ENCODE assay signal across 20 cellular contexts in genomic region chrX:101385026-101385684, GRCh38. TPM values are rescaled to one million over a fixed set of nuclear protein-coding genes. Genes with fewer than 3 reads are reported as not detected.
DNase-seq lines count a peak whose midpoint lies in the region; ATAC-seq and TF ChIP-seq lines count a peak whose summit lies in the region.
"Had no signal": no experiment of that assay in that cellular context is flagged by ENCODE, and none has a peak within 500 bp of the region (broad histone marks: within the 10 kb centered on the region; RNA-seq: fewer than 3 reads in every experiment).

No MANE protein-coding gene starts in this region.

- BruUV-seq in OCI-LY7 (replicated peaks; lab: Mats Ljungman, UMichigan), result no TSS peak

- H3K9me3 ChIP-seq in BLaER1 (no peaks in the 10 kb centered on the region), OCI-LY7 (ENCODE audit: low read length) (no peaks in the 10 kb centered on the region), mononuclear cell (ENCODE audit: low read depth, low read length) (no peaks in the 10 kb centered on the region)
- H3K9me3 ChIP-seq: tibial nerve had no signal

- no peak overlapping the region for H2AFZ ChIP-seq in OCI-LY7 (ENCODE audit: low read length)

- intact Hi-C loops in OCI-LY7 (cut with micrococcal nuclease; ENCODE audit: unreplicated experiment), result loop anchor here (2.0 to 10.0 kb wide), 2 partner anchors 14 to 460 kb away; partner anchors contain the start of gene XKRX

- no peaks in the 10 kb centered on the region for H3K27me3 Mint-ChIP-seq in effector memory CD8-positive, alpha-beta T cell
- H3K27me3 Mint-ChIP-seq in HFFc6 (ENCODE audit: insufficient read depth), result peaks cover 14% of the 10 kb centered on the region
- H3K27me3 Mint-ChIP-seq: CD4-positive, alpha-beta T cell had no signal

- H3K79me2 ChIP-seq in OCI-LY7 (ENCODE audit: insufficient read depth, low read depth, low read length), result peaks cover 68% of the 10 kb centered on the region

- no peak overlapping the region for H3K27ac Mint-ChIP-seq in effector memory CD8-positive, alpha-beta T cell
- no peak overlapping the region for H3K27ac Mint-ChIP-seq in HFFc6
- H3K27ac Mint-ChIP-seq: CD4-positive, alpha-beta T cell had no signal

- H3K9me2 ChIP-seq in OCI-LY7 (ENCODE audit: insufficient read depth, low read length), result no peaks in the 10 kb centered on the region

- peak overlapping the region; percentile 79 for H3K4me2 ChIP-seq in BLaER1
- H3K4me2 ChIP-seq in OCI-LY7 (ENCODE audit: low read length), result peak overlapping the region; percentile 89

- no peaks in the 10 kb centered on the region for H4K20me1 ChIP-seq in BLaER1
- no peaks in the 10 kb centered on the region for H4K20me1 ChIP-seq in OCI-LY7 (ENCODE audit: insufficient read depth, low read length)

- H3K36me3 ChIP-seq in BLaER1 (no peaks in the 10 kb centered on the region; the same call in 1 of the 2 replicates), OCI-LY7 (ENCODE audit: insufficient read depth, low read length) (peaks cover 12% of the 10 kb centered on the region)
- H3K36me3 ChIP-seq: tibial nerve had no signal

- POLR2A ChIA-PET in OCI-LY7 (lab: Charles Lee), result interaction anchor here (1.0 to 4.2 kb wide), 8 partner anchors 8 to 36 kb away, joined by 3 to 34 read pairs (median 6); partner anchors contain the start of gene TIMM8A

- ATAC-seq in GM19023 (IDR thresholded peaks at IDR 0.05; ENCODE audit: unreplicated experiment), result peak; percentile 7
- no peak for ATAC-seq in effector memory CD8-positive, alpha-beta T cell (replicated peaks)
- ATAC-seq in GM18861 (IDR thresholded peaks at IDR 0.05; ENCODE audit: unreplicated experiment), result no peak

- DNase-seq in OCI-LY7 (ENCODE audit: low spot score) (no peak), NOMO-1 treated with DMSO at 0.1 percent for 48 hours (lab: John Stamatoyannopoulos, UW; ENCODE audit: unreplicated experiment) (no peak), HFFc6 (no peak)
- DNase-seq in effector memory CD8-positive, alpha-beta T cell, result no peak
- DNase-seq: activated CD4-positive, alpha-beta T cell treated with anti-CD3 and anti-CD28 coated beads, Interleukin-2, amount 50 U/mL, for 1 hour; activated naive CD4-positive, alpha-beta T cell; aorta; CD4-positive, alpha-beta T cell; cerebellar nuclear complex; DMS79; NCI-H146; NCI-H226; NK-92 treated with Interleukin-12 subunit alpha and Interleukin-12 subunit beta, amount 100 ng/mL, for 24 hours; stimulated activated CD4-positive, alpha-beta T cell treated with anti-CD3 and anti-CD28 coated beads, Interleukin-12 subunit alpha, Interleukin-12 subunit beta, amount 100 ng/mL, for 4 hours had no signal

- H3K27ac ChIP-seq in BLaER1 (peak overlapping the region; percentile 80), OCI-LY7 (ENCODE audit: low read depth, low read length, poor library complexity, severe bottlenecking) (peak overlapping the region; percentile 91)

- peak overlapping the region; percentile 87 for H3K9ac ChIP-seq in BLaER1

- no peaks in the 10 kb centered on the region for H3K4me1 Mint-ChIP-seq in effector memory CD8-positive, alpha-beta T cell (ENCODE audit: low read depth in 2 of 2)
- H3K4me1 Mint-ChIP-seq in HFFc6 (ENCODE audit: low read depth), result no peaks in the 10 kb centered on the region; the same call in 1 of the 2 replicates

- H3K4me1 ChIP-seq in BLaER1 (peaks cover 52% of the 10 kb centered on the region), OCI-LY7 (ENCODE audit: insufficient read depth, low read length, poor library complexity, severe bottlenecking) (peaks cover 58% of the 10 kb centered on the region), mononuclear cell (ENCODE audit: insufficient read depth, low read length) (peaks cover 24% of the 10 kb centered on the region)
- H3K4me1 ChIP-seq: tibial nerve had no signal

- CTCF ChIA-PET in OCI-LY7 (lab: Charles Lee; ENCODE audit: unreplicated experiment), result no interaction called here

- H3K4me3 ChIP-seq in BLaER1 (peak overlapping the region; percentile 72), OCI-LY7 (ENCODE audit: low read depth, low read length, poor library complexity, severe bottlenecking) (peak overlapping the region; percentile 96), mononuclear cell (ENCODE audit: low read length) (peak overlapping the region; percentile 40)
- H3K4me3 ChIP-seq: lung had no signal

- H3K27me3 ChIP-seq in BLaER1, result no peaks in the 10 kb centered on the region
- no peaks in the 10 kb centered on the region for H3K27me3 ChIP-seq in mononuclear cell (ENCODE audit: insufficient read depth, low read length)
- H3K27me3 ChIP-seq: tibial nerve had no signal

- H3K36me3 Mint-ChIP-seq in effector memory CD8-positive, alpha-beta T cell (ENCODE audit: insufficient read depth), result peaks cover 4% of the 10 kb centered on the region
- no peaks in the 10 kb centered on the region for H3K36me3 Mint-ChIP-seq in HFFc6 (ENCODE audit: low read depth)

- H3K4me3 Mint-ChIP-seq in effector memory CD8-positive, alpha-beta T cell, result no peak overlapping the region
- H3K4me3 Mint-ChIP-seq in HFFc6, result no peak overlapping the region
- H3K4me3 Mint-ChIP-seq: CD4-positive, alpha-beta T cell had no signal

- H3K9me3 Mint-ChIP-seq in effector memory CD8-positive, alpha-beta T cell, result no peaks in the 10 kb centered on the region
- no peaks in the 10 kb centered on the region for H3K9me3 Mint-ChIP-seq in HFFc6
- H3K9me3 Mint-ChIP-seq: CD4-positive, alpha-beta T cell had no signal

- TF ChIP-seq CTCF in OCI-LY7 (conservative IDR thresholded peaks at IDR 0.05; ENCODE audit: low read length) (no peak), HFFc6 (IDR thresholded peaks at IDR 0.05) (no peak)

RNA-seq across cellular contexts. Expression of gene BTK, which starts 0.8 kb away (rescaled TPM):
- total RNA-seq in OCI-LY7 (2014; rRNA removed; shearing (Covaris generic)), result 126 and 133 TPM in 2 replicates
- total RNA-seq in OCI-LY7 (2022), result 140 and 147 TPM in 2 replicates
- 33.1 TPM for total RNA-seq in mononuclear cell
- not detected for total RNA-seq in HFFc6 (2021; fragmentation: NEBNext Ultra II Directional; extraction: Animal tissue kit (Norgen Biotek cat#: 25700))

RNA-seq across cellular contexts. Expression of gene RPL36A, which starts 5.7 kb away (rescaled TPM):
- 2,042 and 2,127 TPM in 2 replicates for total RNA-seq in OCI-LY7 (2014; rRNA removed; shearing (Covaris generic))
- total RNA-seq in OCI-LY7 (2022) (431 and 447 TPM in 2 replicates), mononuclear cell (245 TPM)
- 100 to 1,000 TPM; 127 to 361 (median 160) TPM for total RNA-seq in HFFc6 (2021; fragmentation: NEBNext Ultra II Directional; extraction: Animal tissue kit (Norgen Biotek cat#: 25700))

RNA-seq across cellular contexts. Expression of gene GLA, which starts 22.6 kb away (rescaled TPM):
- total RNA-seq in OCI-LY7 (2014; rRNA removed; shearing (Covaris generic)), result 47.6 and 51.1 TPM in 2 replicates
- total RNA-seq in OCI-LY7 (2022) (48.7 and 49.4 TPM in 2 replicates), mononuclear cell (33.2 TPM)
- total RNA-seq in HFFc6 (2021; fragmentation: NEBNext Ultra II Directional; extraction: Animal tissue kit (Norgen Biotek cat#: 25700)), result 10 to 100 TPM; 40.3 to 65.8 (median 45.0) TPM

RNA-seq across cellular contexts. Expression of gene HNRNPH2, which starts 22.9 kb away (rescaled TPM):
- total RNA-seq in OCI-LY7 (2014; rRNA removed; shearing (Covaris generic)), result 23.5 and 29.3 TPM in 2 replicates
- total RNA-seq in OCI-LY7 (2022) (33.1 and 38.1 TPM in 2 replicates), mononuclear cell (75.5 TPM)
- 10 to 100 TPM; 60.5 to 74.5 (median 68.1) TPM for total RNA-seq in HFFc6 (2021; fragmentation: NEBNext Ultra II Directional; extraction: Animal tissue kit (Norgen Biotek cat#: 25700))

RNA-seq across cellular contexts. Expression of gene TIMM8A, which starts 36.6 kb away (rescaled TPM):
- total RNA-seq in OCI-LY7 (2014; rRNA removed; shearing (Covaris generic)), result 11.0 and 14.9 TPM in 2 replicates
- 29.3 and 33.5 TPM in 2 replicates for total RNA-seq in OCI-LY7 (2022)
- 1.8 TPM for total RNA-seq in mononuclear cell
- 10 to 100 TPM; 15.2 to 23.8 (median 19.7) TPM for total RNA-seq in HFFc6 (2021; fragmentation: NEBNext Ultra II Directional; extraction: Animal tissue kit (Norgen Biotek cat#: 25700))

Comparison
In these comparisons a context has a peak if more than half of its experiments do, and no peak if none do; other contexts are left out.
1. H3K4me3 ChIP-seq: peak in every context shown above with its lines; median percentile 96 in OCI-LY7; 72 in BLaER1; 40 in mononuclear cell.
2. RNA of gene BTK, which starts 0.8 kb away (total RNA-seq): 126 to 147 TPM in OCI-LY7 and 33.1 TPM in mononuclear cell (single experiment); not detected in HFFc6; every median in the first group is over 10 times any median in the second.